Comparison of ENCODE assay signal across 18 cellular contexts in genomic region chr18:38931754-38932050, GRCh38.
DNase-seq lines count a peak whose midpoint lies in the region; ATAC-seq, FAIRE-seq and TF ChIP-seq lines count a peak whose summit lies in the region.
"Had no signal": no experiment of that assay in that cellular context is flagged by ENCODE, and none has a peak within 500 bp of the region (broad histone marks: within the 10 kb centered on the region; RNA-seq: fewer than 3 reads in every experiment).

No MANE protein-coding gene starts in this region.

- H3K27ac Mint-ChIP-seq in GM23338, result peak overlapping the region; percentile 77
- H3K27ac Mint-ChIP-seq in Calu3 (ENCODE audit: unreplicated experiment), result no peak overlapping the region
- H3K27ac Mint-ChIP-seq: CD14-positive monocyte; CD4-positive, alpha-beta memory T cell; HFFc6 had no signal

- no peak overlapping the region for H2AFZ ChIP-seq in GM23338
- no peak overlapping the region for H2AFZ ChIP-seq in H1 (ENCODE audit: low read length)

- H3K4ac ChIP-seq in H1 (replicated peaks; ENCODE audit: insufficient read length, low read depth, low read length), result no peak overlapping the region

- H3K9ac ChIP-seq in HUES48 (ENCODE audit: low read depth, low read length), result 0 out of 2 replicates have a peak overlapping the region, but pooled peaks have one; percentile 42
- H3K9ac ChIP-seq in H1 (replicated peaks in 1 of 4; ENCODE audit: extremely low read depth in 1 of 4, low read depth in 3 of 4, low read length in 3 of 4), result no peak overlapping the region
- peak overlapping the region; percentile 11; the same call in 1 of the 2 replicates for H3K9ac ChIP-seq in iPS-20b (ENCODE audit: low read depth, low read length)
- H3K9ac ChIP-seq: BLaER1 had no signal

- DNase-seq in GM23338 (ENCODE audit: low spot score) (no peak), H1 (ENCODE audit: low read depth in 1 of 2, low spot score in 2 of 2) (no peak), activated gamma-delta T cell treated with Interleukin-2 at 50 U/mL for 16 hours (no peak), Calu3 (no peak)
- no peak for DNase-seq in activated naive CD4-positive, alpha-beta T cell treated with anti-CD3 and anti-CD28 coated beads, Interleukin-2, amount 50 U/mL, for 16 hours
- no peak for DNase-seq in activated T-cell treated with anti-CD3 and anti-CD28 coated beads, Interleukin-2, amount 50 U/mL, for 1 hour
- DNase-seq: 8988T; CD4-positive, alpha-beta memory T cell; DMS79 treated with DMSO at 0.1 percent for 48 hours; GF-D8; HFFc6; IMR-90 had no signal

- H2AK5ac ChIP-seq in H1 (ENCODE audit: low read depth, low read length), result no peak overlapping the region

- H3K56ac ChIP-seq in H1 (replicated peaks; ENCODE audit: insufficient read length, low read depth, low read length), result no peak overlapping the region

- TF ChIP-seq EP300 in H1 (IDR thresholded peaks at IDR 0.05; ENCODE audit: borderline replicate concordance in 1 of 2, low read depth in 2 of 2, low read length in 2 of 2), result no peak

- WGBS in H1 (ENCODE audit: extremely low coverage in 1 of 2, insufficient coverage in 1 of 2, insufficient read length in 1 of 2, insufficient replicate concordance in 2 of 2, low coverage in 1 of 2, low lambda C conversion rate in 2 of 2, missing lambda C conversion rate in 1 of 2), 2 experiments, result 76% methylated on average over 3 of the region's 3 CpGs; no CpG with 5 or more reads in 1 of the 2 experiments

- no peaks in the 10 kb centered on the region for H3K79me1 ChIP-seq in H1 (ENCODE audit: low read depth, low read length)

- peak overlapping the region; percentile 85; the same call in 1 of the 2 replicates for H2BK5ac ChIP-seq in H1 (ENCODE audit: low read depth, low read length)

- no peak for FAIRE-seq in H1 (lab: Jason Lieb, UNC)
- FAIRE-seq: K562 had no signal

- peak; percentile 29; the same call in 2 of the 3 replicates for ATAC-seq in GM23338
- ATAC-seq: HCT116, K562 had no signal

- peak overlapping the region; percentile 26; the same call in 1 of the 2 replicates for H3K18ac ChIP-seq in H1 (ENCODE audit: extremely low read depth, low read length)

- H4K20me1 ChIP-seq in GM23338 (replicated peaks; ENCODE audit: insufficient read depth), result no peaks in the 10 kb centered on the region
- H4K20me1 ChIP-seq in H1 (replicated peaks in 1 of 2; ENCODE audit: control insufficient read depth in 1 of 2, insufficient read depth in 2 of 2, low read length in 2 of 2), result no peaks in the 10 kb centered on the region
- H4K20me1 ChIP-seq: BLaER1 had no signal

- no TSS peak for BruUV-seq in Calu3 (replicated peaks; lab: Mats Ljungman, UMichigan)

- TF ChIP-seq RAD21 in H1 (IDR thresholded peaks at IDR 0.05 in 1 of 2, conservative IDR thresholded peaks at IDR 0.05 in 1 of 2; ENCODE audit: low read depth in 2 of 2, low read length in 2 of 2), result no peak

- no peaks in the 10 kb centered on the region for H3K79me2 ChIP-seq in GM23338 (replicated peaks; ENCODE audit: insufficient read depth)
- no peaks in the 10 kb centered on the region for H3K79me2 ChIP-seq in H1 (ENCODE audit: control insufficient read depth in 1 of 2, insufficient read depth in 2 of 2, low read length in 2 of 2)

- H3K27me3 Mint-ChIP-seq in GM23338 (ENCODE audit: insufficient read depth, low read depth, poor library complexity) (no peaks in the 10 kb centered on the region), Calu3 (ENCODE audit: unreplicated experiment) (no peaks in the 10 kb centered on the region)

- H3K4me1 ChIP-seq in GM23338 (ENCODE audit: insufficient read depth) (peaks cover 37% of the 10 kb centered on the region), HUES48 (ENCODE audit: control insufficient read depth, insufficient read depth, low read length) (peaks cover 35% of the 10 kb centered on the region), H1 (replicated peaks in 1 of 4; ENCODE audit: control insufficient read depth in 3 of 4, insufficient read depth in 4 of 4, low read length in 3 of 4) (peaks cover 3 to 7% (median 6%) of the 10 kb centered on the region in 4 experiments; a peak in 4 of 7 replicates), iPS-20b (ENCODE audit: insufficient read depth, low read length) (peaks cover 18% of the 10 kb centered on the region; the same call in 1 of the 2 replicates)
- H3K4me1 ChIP-seq: BLaER1 had no signal

- H3K4me2 ChIP-seq in GM23338 (peak overlapping the region; percentile 62), H1 (ENCODE audit: insufficient read depth in 1 of 2, low read depth in 2 of 2, low read length in 2 of 2) (peak overlapping the region; percentile 22 to 28; a peak in 2 of 4 replicates)
- H3K4me2 ChIP-seq: BLaER1 had no signal

- no peak for TF ChIP-seq CTCF in GM23338 (conservative IDR thresholded peaks at IDR 0.05; ENCODE audit: low read depth in 2 of 2)
- no peak for TF ChIP-seq CTCF in H1 (IDR thresholded peaks at IDR 0.05; ENCODE audit: control extremely low read depth in 1 of 3, insufficient read depth in 1 of 3, low read depth in 1 of 3, low read length in 3 of 3)
- no peak for TF ChIP-seq CTCF in Calu3 (IDR thresholded peaks at IDR 0.05; ENCODE audit: unreplicated experiment)

- peak overlapping the region; percentile 11 for H4K5ac ChIP-seq in H1 (ENCODE audit: insufficient read length, low read depth, low read length)

- no peak overlapping the region for H2BK120ac ChIP-seq in H1 (replicated peaks; ENCODE audit: low read depth, low read length)

- H4K8ac ChIP-seq in H1 (ENCODE audit: extremely low read depth, insufficient read depth, low read length), result no peak overlapping the region

- no peak overlapping the region for H4K91ac ChIP-seq in H1 (replicated peaks; ENCODE audit: insufficient read length, low read length)

- H3F3A ChIP-seq in GM23338 (replicated peaks; ENCODE audit: low read depth), result no peaks in the 10 kb centered on the region

- H2BK20ac ChIP-seq in H1 (ENCODE audit: low read length), result peak overlapping the region; percentile 82; the same call in 1 of the 2 replicates

- no peak for TF ChIP-seq POLR2A in H1 (IDR thresholded peaks at IDR 0.05; ENCODE audit: control extremely low read depth in 1 of 2, low read depth in 2 of 2, low read length in 2 of 2)

- intact Hi-C loops in Calu3 (cut with micrococcal nuclease; ENCODE audit: unreplicated experiment), result no loop called here

- peak overlapping the region; percentile 93 for H3K27ac ChIP-seq in GM23338 (ENCODE audit: low read depth)
- H3K27ac ChIP-seq in HUES48 (ENCODE audit: low read depth, low read length), result peak overlapping the region; percentile 93
- peak overlapping the region; percentile 47; the same call in 1 of the 2 replicates for H3K27ac ChIP-seq in H1 (ENCODE audit: low read depth, low read length)
- peak overlapping the region; percentile 82 for H3K27ac ChIP-seq in iPS-20b (ENCODE audit: low read length)
- H3K27ac ChIP-seq: BLaER1 had no signal

- no peaks in the 10 kb centered on the region; the same call in 1 of the 2 replicates for H3K9me2 ChIP-seq in GM23338 (ENCODE audit: insufficient read depth)

- H3K27me3 ChIP-seq in GM23338 (ENCODE audit: insufficient read depth) (no peaks in the 10 kb centered on the region), HUES48 (ENCODE audit: control insufficient read depth, insufficient read depth, low read length) (no peaks in the 10 kb centered on the region), H1 (replicated peaks in 1 of 4; ENCODE audit: control insufficient read depth in 3 of 4, extremely low read depth in 1 of 4, insufficient read depth in 3 of 4, low read length in 3 of 4) (no peaks in the 10 kb centered on the region), iPS-20b (ENCODE audit: insufficient read depth, low read length) (no peaks in the 10 kb centered on the region)
- H3K27me3 ChIP-seq: BLaER1 had no signal

- H3K23ac ChIP-seq in H1 (ENCODE audit: insufficient read length), result no peak overlapping the region

- H3K4me3 ChIP-seq in GM23338 (peak overlapping the region; percentile 19; the same call in 1 of the 2 replicates), HUES48 (ENCODE audit: low read depth, low read length) (0 out of 2 replicates have a peak overlapping the region, but pooled peaks have one; percentile 30), H1 (ENCODE audit: extremely low read depth in 1 of 4, insufficient read depth in 2 of 4, low read depth in 3 of 4, low read length in 4 of 4) (peak overlapping the region in 3 of 4 experiments; percentile 11 to 36 (median 14); a peak in 2 of 8 replicates), iPS-20b (ENCODE audit: low read length) (peak overlapping the region; percentile 2; the same call in 1 of the 2 replicates)
- H3K4me3 ChIP-seq: BLaER1, K562 had no signal

- no peaks in the 10 kb centered on the region for H3K36me3 ChIP-seq in GM23338 (ENCODE audit: insufficient read depth)
- H3K36me3 ChIP-seq in HUES48 (ENCODE audit: control insufficient read depth, insufficient read depth, low read length), result no peaks in the 10 kb centered on the region
- H3K36me3 ChIP-seq in H1 (ENCODE audit: control insufficient read depth in 2 of 4, insufficient read depth in 4 of 4, low read length in 3 of 4), result no peaks in the 10 kb centered on the region
- H3K36me3 ChIP-seq in iPS-20b (ENCODE audit: insufficient read depth, low read depth, low read length), result no peaks in the 10 kb centered on the region
- H3K36me3 ChIP-seq: BLaER1 had no signal

- peaks cover 3% of the 10 kb centered on the region; the same call in 1 of the 3 replicates for H3K9me3 Mint-ChIP-seq in GM23338
- H3K9me3 Mint-ChIP-seq in Calu3 (ENCODE audit: low read depth, unreplicated experiment), result no peaks in the 10 kb centered on the region

- POLR2A ChIA-PET in H1 (lab: Charles Lee; ENCODE audit: partially characterized antibody), result interaction anchor here (0.6 kb wide), 1 partner anchor 1365 kb away, joined by 3 read pairs; no protein-coding TSS in a partner anchor

- H2BK12ac ChIP-seq in H1 (ENCODE audit: low read depth, low read length), result peak overlapping the region; percentile 53; the same call in 1 of the 2 replicates

- no peak overlapping the region for H3K14ac ChIP-seq in H1 (ENCODE audit: insufficient read length)

- H3K4me1 Mint-ChIP-seq in GM23338 (peaks cover 39% of the 10 kb centered on the region), Calu3 (ENCODE audit: low read depth, unreplicated experiment) (peaks cover 23% of the 10 kb centered on the region)
- H3K4me1 Mint-ChIP-seq: CD14-positive monocyte had no signal

- no peak overlapping the region for H2BK15ac ChIP-seq in H1 (ENCODE audit: low read length)

- H3K23me2 ChIP-seq in H1 (ENCODE audit: low read depth, low read length), result no peaks in the 10 kb centered on the region

- H3K36me3 Mint-ChIP-seq in GM23338 (ENCODE audit: low read depth) (peaks cover 16% of the 10 kb centered on the region; the same call in 2 of the 3 replicates), Calu3 (ENCODE audit: insufficient read depth, unreplicated experiment) (no peaks in the 10 kb centered on the region)
- H3K36me3 Mint-ChIP-seq: CD14-positive monocyte; CD4-positive, alpha-beta memory T cell had no signal

- H3K9me3 ChIP-seq in HUES48 (ENCODE audit: control insufficient read depth, insufficient read depth, low read length) (no peaks in the 10 kb centered on the region), H1 (ENCODE audit: insufficient read depth in 2 of 2, low read depth in 1 of 2, low read length in 1 of 2) (no peaks in the 10 kb centered on the region), iPS-20b (ENCODE audit: insufficient read depth, low read depth, low read length) (no peaks in the 10 kb centered on the region)

- CTCF ChIA-PET in H1 (lab: Charles Lee; ENCODE audit: partially characterized antibody), result no interaction called here
- CTCF ChIA-PET in Calu3 (lab: Charles Lee), result no interaction called here

- H3K4me3 Mint-ChIP-seq in GM23338 (no peak overlapping the region), Calu3 (ENCODE audit: low read depth, unreplicated experiment) (no peak overlapping the region)
- H3K4me3 Mint-ChIP-seq: CD14-positive monocyte; CD4-positive, alpha-beta memory T cell; HFFc6 had no signal

Comparison
In these comparisons a context has a peak if more than half of its experiments do, and no peak if none do; other contexts are left out.
1. H3K9ac ChIP-seq: peak in HUES48 (single experiment) and iPS-20b (single experiment); none in H1 (0 of 4).
2. Peak in every context shown above with its lines, with median percentiles within 50 percentile points of each other: H3K27ac ChIP-seq and H3K4me3 ChIP-seq.